In the genomic region with DNA sequence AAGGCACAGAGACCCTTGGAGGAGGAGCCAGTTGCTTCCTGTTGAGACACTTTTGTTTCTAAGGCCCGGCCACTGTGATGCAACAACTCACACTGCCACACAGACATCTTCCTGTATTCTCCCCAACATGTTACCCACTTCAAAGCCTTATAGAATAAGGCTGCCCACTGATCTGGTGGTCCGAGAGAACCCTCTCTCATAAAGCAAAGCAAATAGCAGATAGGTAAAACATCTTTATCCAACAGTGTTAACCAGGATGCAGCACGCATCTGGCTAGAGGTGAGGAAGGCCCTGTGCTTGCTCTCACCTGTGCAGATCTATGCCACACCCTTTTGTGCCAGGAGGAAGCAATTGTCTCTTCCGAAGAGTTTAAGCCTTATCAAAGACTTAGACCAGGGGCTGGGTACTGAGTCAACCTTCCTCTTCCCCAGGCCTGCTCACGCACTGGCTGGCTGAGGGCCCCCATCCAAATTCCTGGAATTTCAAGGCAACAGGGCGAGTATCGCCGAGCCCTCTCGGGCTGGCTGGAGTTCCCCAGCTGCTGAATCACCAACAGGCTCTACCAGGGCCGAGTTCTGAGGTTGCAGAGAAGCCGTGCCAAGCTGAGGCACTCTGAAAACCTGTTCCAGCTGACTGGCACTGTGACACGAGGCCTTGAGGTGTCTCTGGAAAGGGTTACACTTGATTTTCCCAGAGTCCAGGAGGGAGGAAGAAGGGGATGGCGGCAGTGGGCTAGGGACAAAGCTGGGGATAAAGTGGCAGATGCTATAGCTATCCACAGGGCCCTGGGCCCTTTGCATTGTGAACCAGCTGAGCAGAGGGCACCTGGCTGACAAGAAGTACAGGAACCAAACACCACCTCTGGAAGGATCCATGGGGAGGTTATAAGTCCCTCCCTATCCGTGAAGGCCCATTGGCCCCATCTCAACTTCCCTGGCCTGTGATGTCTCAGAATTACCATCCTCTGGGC, we compare ENCODE assay signal across 8 cellular contexts. TPM values are rescaled to one million over a fixed set of nuclear protein-coding genes. Genes with fewer than 3 reads are reported as not detected.
DNase-seq lines count a peak whose midpoint lies in the region; ATAC-seq, FAIRE-seq and TF ChIP-seq lines count a peak whose summit lies in the region.
"Had no signal": no experiment of that assay in that cellular context is flagged by ENCODE, and none has a peak within 500 bp of the region (broad histone marks: within the 10 kb centered on the region; RNA-seq: fewer than 3 reads in every experiment).

No MANE protein-coding gene starts in this region.

- ATAC-seq in T-helper 17 cell: peak; percentile 76
- no peak for ATAC-seq in HG02840 (IDR thresholded peaks at IDR 0.05; ENCODE audit: low FRiP score, unreplicated experiment)
- ATAC-seq in HG03432 (IDR thresholded peaks at IDR 0.05; ENCODE audit: unreplicated experiment): no peak

- H3K4me1 Mint-ChIP-seq in T-helper 17 cell: peaks cover 18% of the 10 kb centered on the region
- H3K4me1 Mint-ChIP-seq: nephron had no signal

- no peak overlapping the region for H3K23ac ChIP-seq in trophoblast cell (ENCODE audit: low read length)

- H3K4me1 ChIP-seq in trophoblast cell (ENCODE audit: control insufficient read depth in 1 of 2, insufficient read depth in 2 of 2, low read length in 2 of 2): peaks cover 0 to 7% of the 10 kb centered on the region in 2 experiments

- no peak overlapping the region for H4K8ac ChIP-seq in trophoblast cell (ENCODE audit: low read depth, low read length)

- no peaks in the 10 kb centered on the region for H3K36me3 Mint-ChIP-seq in T-helper 17 cell (ENCODE audit: low read depth)

- H3K4ac ChIP-seq in trophoblast cell (ENCODE audit: low read depth, low read length): no peak overlapping the region

- peaks cover 3% of the 10 kb centered on the region for H3K27me3 Mint-ChIP-seq in T-helper 17 cell

- DNase-seq in HK-2 (ENCODE audit: unreplicated experiment) (peak; percentile 95), T-helper 17 cell (no peak), epithelial cell of prostate (ENCODE audit: low read depth, low spot score) (peak; percentile 97), trophoblast cell (peak; percentile 44 to 50), GM12892 (ENCODE audit: insufficient read length) (no peak)

- no peaks in the 10 kb centered on the region for H3K27me3 ChIP-seq in trophoblast cell (ENCODE audit: insufficient read depth, low read length)

- H3K27ac ChIP-seq in epithelial cell of prostate (peak overlapping the region; percentile 100), trophoblast cell (ENCODE audit: low read depth, low read length) (no peak overlapping the region)

- no peak overlapping the region for H3K4me3 ChIP-seq in trophoblast cell (ENCODE audit: low read depth, low read length)

- no peak overlapping the region for H4K12ac ChIP-seq in trophoblast cell (ENCODE audit: low read depth, low read length)

- peak overlapping the region; percentile 73 for H3K4me3 Mint-ChIP-seq in T-helper 17 cell
- H3K4me3 Mint-ChIP-seq: nephron had no signal

- H3K4me2 ChIP-seq in trophoblast cell (ENCODE audit: low read length): no peak overlapping the region

- no peak overlapping the region for H3K14ac ChIP-seq in trophoblast cell (ENCODE audit: low read length)

- no peak overlapping the region for H3K9ac ChIP-seq in trophoblast cell (ENCODE audit: low read length)

- peak overlapping the region; percentile 91 for H3K27ac Mint-ChIP-seq in T-helper 17 cell

- no peak overlapping the region for H2AFZ ChIP-seq in trophoblast cell (ENCODE audit: insufficient read depth, low read length, poor library complexity)

- no peak overlapping the region for H2AK5ac ChIP-seq in trophoblast cell (ENCODE audit: low read length)

- H3K79me1 ChIP-seq in trophoblast cell (ENCODE audit: low read length): no peaks in the 10 kb centered on the region

- H4K91ac ChIP-seq in trophoblast cell (ENCODE audit: low read depth, low read length): no peak overlapping the region

- WGBS in trophoblast cell (ENCODE audit: extremely low coverage, insufficient coverage, insufficient read length): no CpG with 5 or more reads among the region's 14 CpGs

- no peak overlapping the region for H2BK120ac ChIP-seq in trophoblast cell (ENCODE audit: insufficient read depth, low read length, poor library complexity)

- H3K9me3 ChIP-seq in T-helper 17 cell (ENCODE audit: control insufficient read depth, low read length, poor library complexity, severe bottlenecking): no peaks in the 10 kb centered on the region
- H3K9me3 ChIP-seq in trophoblast cell (ENCODE audit: insufficient read depth, low read depth, low read length): peaks cover 2% of the 10 kb centered on the region

- no peak overlapping the region for H2BK5ac ChIP-seq in trophoblast cell (ENCODE audit: low read depth, low read length, poor library complexity)

- H3K18ac ChIP-seq in trophoblast cell (ENCODE audit: low read length): no peak overlapping the region

- H3K79me2 ChIP-seq in trophoblast cell (ENCODE audit: control insufficient read depth, insufficient read depth, low read length, poor library complexity): no peaks in the 10 kb centered on the region

- no peak for TF ChIP-seq POLR2A in GM12892 (IDR thresholded peaks at IDR 0.05; ENCODE audit: low read depth, low read length)

- no peak for FAIRE-seq in GM12892 (lab: Jason Lieb, UNC)

- H3K36me3 ChIP-seq in trophoblast cell (ENCODE audit: control insufficient read depth in 1 of 2, insufficient read depth in 2 of 2, low read length in 2 of 2): no peaks in the 10 kb centered on the region

- no peak overlapping the region for H2BK12ac ChIP-seq in trophoblast cell (ENCODE audit: low read length)

RNA-seq across cellular contexts. Expression of gene TGFA, which starts 29.3 kb away (rescaled TPM):
- 1 to 10 TPM; 1.9 to 3.8 TPM for total RNA-seq in T-helper 17 cell
- 0.04 and 0.10 TPM in 2 replicates for polyA plus RNA-seq in trophoblast cell (2013)
- polyA plus RNA-seq in GM12892 (2012; ENCODE audit: missing spikeins): not detected

Comparison
In these comparisons a context has a peak if more than half of its experiments do, and no peak if none do; other contexts are left out.
1. DNase-seq: peak in HK-2 (single experiment), epithelial cell of prostate (single experiment) and trophoblast cell (2 of 2); none in T-helper 17 cell (0 of 3) and GM12892 (single experiment).